Comparison of ENCODE assay signal across 18 cellular contexts in the genomic region with DNA sequence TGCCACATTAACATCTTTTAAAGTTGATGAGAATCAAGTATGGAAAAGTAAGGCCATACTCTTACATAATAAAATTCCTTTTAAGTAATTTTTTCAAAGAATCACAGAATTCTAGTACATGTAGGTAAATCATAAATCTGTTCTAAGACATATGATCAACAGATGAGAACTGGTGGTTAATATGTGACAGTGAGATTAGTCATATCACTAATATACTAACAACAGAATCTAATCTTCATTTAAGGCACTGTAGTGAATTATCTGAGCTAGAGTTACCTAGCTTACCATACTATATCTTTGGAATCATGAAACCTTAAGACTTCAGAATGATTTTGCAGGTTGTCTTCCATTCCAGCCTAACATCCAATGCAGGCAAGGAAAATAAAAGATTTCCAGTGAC. TPM values are rescaled to one million over a fixed set of nuclear protein-coding genes. Genes with fewer than 3 reads are reported as not detected.
A peak's percentile ranks its signal among the peaks of the same experiment; 100 is the strongest.
DNase-seq lines count a peak whose midpoint lies in the region; ATAC-seq and TF ChIP-seq lines count a peak whose summit lies in the region.
"Had no signal": no experiment of that assay in that cellular context is flagged by ENCODE, and none has a peak within 500 bp of the region (broad histone marks: within the 10 kb centered on the region; RNA-seq: fewer than 3 reads in every experiment).

No MANE protein-coding gene starts in this region.

- CTCF ChIA-PET in CD8-positive, alpha-beta T cell (lab: Charles Lee), result interaction anchor here (1.4 to 1.8 kb wide), 3 partner anchors 21 to 241 kb away, joined by 4 to 6 read pairs (median 4); no protein-coding TSS in a partner anchor
- CTCF ChIA-PET in T-cell (lab: Charles Lee), result interaction anchor here (0.7 to 1.6 kb wide), 3 partner anchors 57 to 551 kb away, joined by 3 to 4 read pairs (median 4); no protein-coding TSS in a partner anchor

- no peak for DNase-seq in CD8-positive, alpha-beta T cell
- no peak for DNase-seq in T-cell
- no peak for DNase-seq in cardiac septum (ENCODE audit: low spot score)
- DNase-seq in brain microvascular endothelial cell, result no peak
- DNase-seq in NCI-H2196 treated with DMSO at 0.1 percent for 48 hours (lab: John Stamatoyannopoulos, UW; ENCODE audit: unreplicated experiment), result no peak
- DNase-seq: activated CD8-positive, alpha-beta memory T cell treated with anti-CD3 and anti-CD28 coated beads, Interleukin-2, amount 50 U/mL, for 48 hours; BE2C; hypothalamus; mammary epithelial cell; T1000 had no signal

- peak overlapping the region; percentile 67 for H3K27ac ChIP-seq in CD8-positive, alpha-beta T cell (ENCODE audit: low read depth, low read length)
- H3K27ac ChIP-seq in brain microvascular endothelial cell, result no peak overlapping the region
- H3K27ac ChIP-seq: parathyroid adenoma had no signal

- intact Hi-C loops in CD8-positive, alpha-beta T cell (cut with DNase I, micrococcal nuclease), result loop anchor here (5.0 to 10.0 kb wide), 5 partner anchors 148 to 957 kb away; partner anchors contain the start of genes MCM9 (in 2 of the 2) and GOPC (in 1 of the 2)
- intact Hi-C loops in cardiac septum (cut with DNase I), result no loop called here

- no peaks in the 10 kb centered on the region for H3K9me3 Mint-ChIP-seq in CD8-positive, alpha-beta T cell
- no peaks in the 10 kb centered on the region for H3K9me3 Mint-ChIP-seq in T-cell
- H3K9me3 Mint-ChIP-seq: brain; stimulated activated memory B cell treated with anti-CD40 and anti-IgM and Interleukin-4, amounts not matched to agents 10 μg/mL and 1 μg/mL and 100 μg/mL, for 72 hours had no signal

- POLR2A ChIA-PET in CD8-positive, alpha-beta T cell (lab: Charles Lee), result interaction anchor here (1.3 to 2.8 kb wide), 5 partner anchors 16 to 374 kb away, joined by 3 to 15 read pairs (median 3); partner anchors contain the start of gene ASF1A
- POLR2A ChIA-PET in T-cell (lab: Charles Lee), result interaction anchor here in 1 of 2 donors (0.6 kb wide), 1 partner anchor 15 kb away, joined by 7 read pairs; no protein-coding TSS in a partner anchor

- H3K36me3 ChIP-seq in CD8-positive, alpha-beta T cell (ENCODE audit: insufficient read depth, low read length), result no peaks in the 10 kb centered on the region
- H3K36me3 ChIP-seq in brain microvascular endothelial cell (replicated peaks), result no peaks in the 10 kb centered on the region
- H3K36me3 ChIP-seq: BE2C had no signal

- no peak for ATAC-seq in CD8-positive, alpha-beta T cell
- ATAC-seq in GM18868 (IDR thresholded peaks at IDR 0.05; ENCODE audit: unreplicated experiment) (peak; percentile 61), HG02885 (IDR thresholded peaks at IDR 0.05; ENCODE audit: poor library complexity, unreplicated experiment) (peak; percentile 40), T-cell (replicated peaks in 1 of 4) (no peak), GM21367 (IDR thresholded peaks at IDR 0.05; ENCODE audit: unreplicated experiment) (no peak)
- ATAC-seq: stimulated activated memory B cell treated with anti-CD40 and anti-IgM and Interleukin-4, amounts not matched to agents 10 μg/mL and 1 μg/mL and 100 μg/mL, for 72 hours had no signal

- no peaks in the 10 kb centered on the region for H3K27me3 ChIP-seq in CD8-positive, alpha-beta T cell (ENCODE audit: insufficient read depth, low read length)
- no peaks in the 10 kb centered on the region for H3K27me3 ChIP-seq in brain microvascular endothelial cell (replicated peaks)
- H3K27me3 ChIP-seq: BE2C had no signal

- H3K4me3 ChIP-seq in CD8-positive, alpha-beta T cell (ENCODE audit: low read depth, low read length), result no peak overlapping the region
- H3K4me3 ChIP-seq in brain microvascular endothelial cell (ENCODE audit: low read depth, low read length), result no peak overlapping the region

- H3K4me1 ChIP-seq in CD8-positive, alpha-beta T cell (ENCODE audit: insufficient read depth, low read length), result peaks cover 23% of the 10 kb centered on the region
- H3K4me1 ChIP-seq: parathyroid adenoma had no signal

- H3K9me3 ChIP-seq in CD8-positive, alpha-beta T cell (ENCODE audit: low read length), result no peaks in the 10 kb centered on the region
- H3K9me3 ChIP-seq: BE2C had no signal

- no peak for TF ChIP-seq CTCF in CD8-positive, alpha-beta T cell (IDR thresholded peaks at IDR 0.05)
- no peak for TF ChIP-seq CTCF in brain microvascular endothelial cell (IDR thresholded peaks at IDR 0.05; ENCODE audit: low read depth, low read length, missing control alignments)

- H3K27me3 Mint-ChIP-seq in CD8-positive, alpha-beta T cell (ENCODE audit: low read depth), result no peaks in the 10 kb centered on the region
- no peaks in the 10 kb centered on the region for H3K27me3 Mint-ChIP-seq in T-cell
- H3K27me3 Mint-ChIP-seq: brain; stimulated activated memory B cell treated with anti-CD40 and anti-IgM and Interleukin-4, amounts not matched to agents 10 μg/mL and 1 μg/mL and 100 μg/mL, for 72 hours had no signal

- H3K27ac Mint-ChIP-seq in CD8-positive, alpha-beta T cell, result peak overlapping the region; percentile 97
- H3K27ac Mint-ChIP-seq in T-cell, result peak overlapping the region; percentile 99

- peaks cover 55% of the 10 kb centered on the region for H3K4me1 Mint-ChIP-seq in CD8-positive, alpha-beta T cell (ENCODE audit: low read depth)
- H3K4me1 Mint-ChIP-seq in T-cell, result peaks cover 44 to 57% (median 56%) of the 10 kb centered on the region in 3 donors

- in situ Hi-C loops in brain microvascular endothelial cell (cut with HindIII; ENCODE audit: low pct_ligation_motif_present, low sequenced_read_pairs), result no loop called here

- H3K4me3 Mint-ChIP-seq in CD8-positive, alpha-beta T cell, result no peak overlapping the region
- peak overlapping the region in 1 of 3 donors; percentile 6 for H3K4me3 Mint-ChIP-seq in T-cell
- H3K4me3 Mint-ChIP-seq: brain; stimulated activated memory B cell treated with anti-CD40 and anti-IgM and Interleukin-4, amounts not matched to agents 10 μg/mL and 1 μg/mL and 100 μg/mL, for 72 hours had no signal

- peaks cover 24% of the 10 kb centered on the region for H3K36me3 Mint-ChIP-seq in CD8-positive, alpha-beta T cell
- H3K36me3 Mint-ChIP-seq in T-cell, result peaks cover 20% of the 10 kb centered on the region

RNA-seq across cellular contexts. Expression of gene PLN, which starts 11.6 kb away (rescaled TPM):
- total RNA-seq in CD8-positive, alpha-beta T cell, result not detected
- under 1 TPM in 2 of 5 donors, not detected in 3; 0.13 to 0.23 TPM for total RNA-seq in T-cell
- 2,070 TPM for total RNA-seq in cardiac septum
- total RNA-seq: endothelial cell of umbilical vein, mammary epithelial cell, OCI-LY7 had no signal

Comparison
In these comparisons a context has a peak if more than half of its experiments do, and no peak if none do; other contexts are left out.
1. ATAC-seq: peak in GM18868 (single experiment) and HG02885 (single experiment); none in CD8-positive, alpha-beta T cell (single experiment), T-cell (0 of 4) and GM21367 (single experiment).
2. RNA of gene PLN, which starts 11.6 kb away (total RNA-seq): 2,070 TPM in cardiac septum (single experiment); not detected in CD8-positive, alpha-beta T cell and 0.13 to 0.23 TPM in T-cell; every median in the first group is over 1,000 times any median in the second.